Comparison of ENCODE assay signal across 8 cellular contexts in genomic region chr11:87036756-87037449, GRCh38. TPM values are rescaled to one million over a fixed set of nuclear protein-coding genes. Genes with fewer than 3 reads are reported as not detected.
A peak's percentile ranks its signal among the peaks of the same experiment; 100 is the strongest.
DNase-seq lines count a peak whose midpoint lies in the region; ATAC-seq and TF ChIP-seq lines count a peak whose summit lies in the region.

No MANE protein-coding gene starts in this region.

- ATAC-seq in activated T-cell treated with anti-CD3 and anti-CD28 coated beads, Interleukin-2, amount 50 U/mL, for 4 hours, result peak; percentile 3 to 4
- ATAC-seq in HG02970 (IDR thresholded peaks at IDR 0.05; ENCODE audit: low FRiP score, unreplicated experiment) (peak; percentile 0), activated B cell treated with CpG ODN at 0.5 μM for 24 hours (ENCODE audit: low read depth) (peak; percentile 1), left cardiac atrium (peak; percentile 1 to 10), HG03469 (IDR thresholded peaks at IDR 0.05; ENCODE audit: unreplicated experiment) (no peak)

- H3K4me3 ChIP-seq in retinal pigment epithelial cell (ENCODE audit: low read length), result peak overlapping the region; percentile 96

- no peak for TF ChIP-seq CTCF in activated B cell treated with CpG ODN at 0.5 μM for 24 hours (IDR thresholded peaks at IDR 0.05)
- TF ChIP-seq CTCF in retinal pigment epithelial cell (conservative IDR thresholded peaks at IDR 0.05; ENCODE audit: low read depth, low read length), result no peak

- DNase-seq in activated T-cell treated with anti-CD3 and anti-CD28 coated beads, Interleukin-2, amount 50 U/mL, for 4 hours, result no peak
- DNase-seq in activated T-cell treated with anti-CD3 and anti-CD28 coated beads, Interleukin-2, amount 50 U/mL, for 48 hours, result no peak
- no peak for DNase-seq in activated B cell treated with CpG ODN at 0.5 μM for 24 hours
- DNase-seq in left cardiac atrium, result no peak
- DNase-seq in retinal pigment epithelial cell (ENCODE audit: low read depth), result peak; percentile 35
- no peak for DNase-seq in NCI-H2107 treated with DMSO at 0.1 percent for 48 hours (lab: John Stamatoyannopoulos, UW; ENCODE audit: unreplicated experiment)

- POLR2A ChIA-PET in activated B cell treated with CpG ODN at 0.5 μM for 24 hours (lab: Charles Lee), result no interaction called here

- peaks cover 33% of the 10 kb centered on the region for H3K4me1 Mint-ChIP-seq in activated T-cell treated with anti-CD3 and anti-CD28 coated beads, Interleukin-2, amount 50 U/mL, for 4 hours (ENCODE audit: low read depth)
- H3K4me1 Mint-ChIP-seq in activated B cell treated with CpG ODN at 0.5 μM for 24 hours, result peaks cover 34% of the 10 kb centered on the region

- peak overlapping the region; percentile 30 for H3K27ac Mint-ChIP-seq in activated B cell treated with CpG ODN at 0.5 μM for 24 hours

- peaks cover 5% of the 10 kb centered on the region for H3K36me3 Mint-ChIP-seq in activated T-cell treated with anti-CD3 and anti-CD28 coated beads, Interleukin-2, amount 50 U/mL, for 4 hours (ENCODE audit: insufficient read depth)
- H3K36me3 Mint-ChIP-seq in activated B cell treated with CpG ODN at 0.5 μM for 24 hours (ENCODE audit: low read depth), result peaks cover 4% of the 10 kb centered on the region

- H3K9me3 Mint-ChIP-seq in activated T-cell treated with anti-CD3 and anti-CD28 coated beads, Interleukin-2, amount 50 U/mL, for 4 hours, result no peaks in the 10 kb centered on the region
- no peaks in the 10 kb centered on the region for H3K9me3 Mint-ChIP-seq in activated B cell treated with CpG ODN at 0.5 μM for 24 hours

- intact Hi-C loops in activated B cell treated with CpG ODN at 0.5 μM for 24 hours (cut with micrococcal nuclease) (loop anchor here (1.0 to 10.0 kb wide), 6 partner anchors 82 to 1409 kb away; partner anchors contain the start of genes CCDC83, CREBZF, CTSC and FZD4), left cardiac atrium (cut with DNase I) (loop anchor here (5.0 to 10.0 kb wide), 3 partner anchors 52 to 92 kb away; partner anchors contain the start of gene FZD4 (in 1 of the 2))

- peak overlapping the region; percentile 97 for H3K4me3 Mint-ChIP-seq in activated T-cell treated with anti-CD3 and anti-CD28 coated beads, Interleukin-2, amount 50 U/mL, for 4 hours
- peak overlapping the region; percentile 99 for H3K4me3 Mint-ChIP-seq in activated B cell treated with CpG ODN at 0.5 μM for 24 hours

- CTCF ChIA-PET in activated B cell treated with CpG ODN at 0.5 μM for 24 hours (lab: Charles Lee), result no interaction called here

- H3K27me3 Mint-ChIP-seq in activated T-cell treated with anti-CD3 and anti-CD28 coated beads, Interleukin-2, amount 50 U/mL, for 4 hours (ENCODE audit: low read depth), result no peaks in the 10 kb centered on the region
- no peaks in the 10 kb centered on the region for H3K27me3 Mint-ChIP-seq in activated B cell treated with CpG ODN at 0.5 μM for 24 hours

RNA-seq across cellular contexts. Expression of gene TMEM135, which starts 0.8 kb away (rescaled TPM):
- 10 to 100 TPM in 2 of 3 donors, 1 to 10 TPM in 1; 9.6 to 17.9 (median 11.7) TPM for total RNA-seq in activated T-cell treated with anti-CD3 and anti-CD28 coated beads, Interleukin-2, amount 50 U/mL, for 4 hours
- total RNA-seq in activated B cell treated with CpG ODN at 0.5 μM for 24 hours (7.4 and 10.1 TPM in 2 replicates), left cardiac atrium (10 to 100 TPM; 23.1 to 30.8 TPM)
